ENCODE assay signal across 1 cellular context in genomic region chr6:30883476-30883742, GRCh38.
TF ChIP-seq lines count a peak whose summit lies in the region.

No MANE protein-coding gene starts in this region.

TF ChIP-seq in GM12878, 131 proteins besides CTCF, POLR2A, EP300 and RAD21:
- TF ChIP-seq TARDBP (IDR thresholded peaks at IDR 0.05; ENCODE audit: borderline replicate concordance): 0 out of 2 replicates have a peak, but pooled peaks have one; percentile 9
- TF ChIP-seq HDAC6 (IDR thresholded peaks at IDR 0.05; ENCODE audit: unreplicated experiment): no peak
- 0 out of 2 replicates have a peak, but pooled peaks have one; percentile 26 for TF ChIP-seq RELB (IDR thresholded peaks at IDR 0.05; ENCODE audit: low read depth)
- 0 out of 2 replicates have a peak, but pooled peaks have one; percentile 38 for TF ChIP-seq IKZF1 (conservative IDR thresholded peaks at IDR 0.05)
- TF ChIP-seq, protein P1, sequence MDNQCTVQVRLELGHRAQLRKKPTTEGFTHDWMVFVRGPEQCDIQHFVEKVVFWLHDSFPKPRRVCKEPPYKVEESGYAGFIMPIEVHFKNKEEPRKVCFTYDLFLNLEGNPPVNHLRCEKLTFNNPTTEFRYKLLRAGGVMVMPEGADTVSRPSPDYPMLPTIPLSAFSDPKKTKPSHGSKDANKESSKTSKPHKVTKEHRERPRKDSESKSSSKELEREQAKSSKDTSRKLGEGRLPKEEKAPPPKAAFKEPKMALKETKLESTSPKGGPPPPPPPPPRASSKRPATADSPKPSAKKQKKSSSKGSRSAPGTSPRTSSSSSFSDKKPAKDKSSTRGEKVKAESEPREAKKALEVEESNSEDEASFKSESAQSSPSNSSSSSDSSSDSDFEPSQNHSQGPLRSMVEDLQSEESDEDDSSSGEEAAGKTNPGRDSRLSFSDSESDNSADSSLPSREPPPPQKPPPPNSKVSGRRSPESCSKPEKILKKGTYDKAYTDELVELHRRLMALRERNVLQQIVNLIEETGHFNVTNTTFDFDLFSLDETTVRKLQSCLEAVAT (IDR thresholded peaks at IDR 0.05): peak; percentile 78
- 0 out of 2 replicates have a peak, but pooled peaks have one; percentile 76 for TF ChIP-seq NBN (IDR thresholded peaks at IDR 0.05)
- no peak for TF ChIP-seq ZNF207 (IDR thresholded peaks at IDR 0.05; ENCODE audit: borderline replicate concordance)
- no peak for TF ChIP-seq CHD4 (IDR thresholded peaks at IDR 0.05)
- TF ChIP-seq MTA2 (IDR thresholded peaks at IDR 0.05; ENCODE audit: low read depth): 0 out of 2 replicates have a peak, but pooled peaks have one; percentile 20
